In the genomic region with DNA sequence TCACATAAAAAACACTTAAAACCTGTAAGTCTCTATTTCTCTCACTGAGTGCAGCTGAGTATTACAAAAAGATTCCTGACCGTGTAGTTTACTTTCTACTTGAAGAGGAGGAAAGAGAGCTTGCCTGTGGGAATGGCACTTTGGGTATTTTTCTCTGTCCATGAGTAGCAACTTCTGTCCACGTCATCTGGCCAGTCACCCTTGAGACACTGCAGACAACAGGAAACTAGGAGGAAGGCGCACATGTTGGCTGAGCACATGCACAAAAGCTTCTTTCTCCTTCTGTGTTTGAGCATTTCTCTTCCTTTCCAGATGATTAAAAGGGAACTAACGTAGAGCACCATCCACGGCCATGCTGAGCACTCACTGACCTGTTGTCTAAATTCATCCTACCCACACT, we compare ENCODE assay signal across 9 cellular contexts. TPM values are rescaled to one million over a fixed set of nuclear protein-coding genes. Genes with fewer than 3 reads are reported as not detected.
DNase-seq lines count a peak whose midpoint lies in the region; ATAC-seq, FAIRE-seq and TF ChIP-seq lines count a peak whose summit lies in the region.
"Had no signal": no experiment of that assay in that cellular context is flagged by ENCODE, and none has a peak within 500 bp of the region (broad histone marks: within the 10 kb centered on the region; RNA-seq: fewer than 3 reads in every experiment).

No MANE protein-coding gene starts in this region.

- intact Hi-C loops in Right ventricle myocardium inferior (cut with DNase I) (no loop called here), cardiac septum (cut with DNase I) (no loop called here), left lung (cut with DNase I) (no loop called here), vagina (cut with DNase I) (no loop called here), posterior vena cava (cut with DNase I) (no loop called here)

- TF ChIP-seq CTCF in astrocyte (IDR thresholded peaks at IDR 0.05; ENCODE audit: insufficient read depth, low read depth, low read length) (no peak), left lung (IDR thresholded peaks at IDR 0.05) (no peak), vagina (IDR thresholded peaks at IDR 0.05) (no peak)

- H3K4me2 ChIP-seq in astrocyte (ENCODE audit: low read length): peak overlapping the region; percentile 34

- no peak overlapping the region for H3K4me3 ChIP-seq in astrocyte (ENCODE audit: insufficient read depth, low read depth, low read length)
- H3K4me3 ChIP-seq in left lung: no peak overlapping the region
- no peak overlapping the region for H3K4me3 ChIP-seq in vagina

- H3K27ac ChIP-seq in astrocyte (ENCODE audit: low read depth, low read length): peak overlapping the region; percentile 6
- peak overlapping the region; percentile 69 to 77 for H3K27ac ChIP-seq in left lung
- H3K27ac ChIP-seq in vagina: peak overlapping the region; percentile 10

- TF ChIP-seq POLR2A in vagina (IDR thresholded peaks at IDR 0.05): no peak

- H3K4me1 Mint-ChIP-seq in astrocyte (ENCODE audit: low read depth, unreplicated experiment): peaks cover 8% of the 10 kb centered on the region

- ATAC-seq in Right ventricle myocardium inferior (peak; percentile 73), left lung (peak; percentile 77), GM21786 (IDR thresholded peaks at IDR 0.05; ENCODE audit: unreplicated experiment) (no peak), GM18858 (IDR thresholded peaks at IDR 0.05; ENCODE audit: unreplicated experiment) (no peak)

- H3K27me3 ChIP-seq in astrocyte (ENCODE audit: insufficient read depth, low read length) (no peaks in the 10 kb centered on the region), left lung (no peaks in the 10 kb centered on the region), vagina (no peaks in the 10 kb centered on the region)

- H3K36me3 Mint-ChIP-seq in astrocyte (ENCODE audit: low read depth, unreplicated experiment): peaks cover 2% of the 10 kb centered on the region

- DNase-seq in Right ventricle myocardium inferior (ENCODE audit: missing footprints) (no peak), cardiac septum (ENCODE audit: low spot score) (no peak), astrocyte (ENCODE audit: low read depth) (peak; percentile 80), left lung (peak in 1 of 2 donors; percentile 75), vagina (ENCODE audit: extremely low spot score in 2 of 2) (no peak), posterior vena cava (ENCODE audit: low spot score) (no peak)
- DNase-seq: activated gamma-delta T cell had no signal

- no peak overlapping the region for H3K4me3 Mint-ChIP-seq in astrocyte (ENCODE audit: unreplicated experiment)

- H3K9ac ChIP-seq in astrocyte (ENCODE audit: low read length): peak overlapping the region; percentile 33

- no peaks in the 10 kb centered on the region for H3K9me3 ChIP-seq in astrocyte (ENCODE audit: insufficient read depth, low read depth, low read length)
- H3K9me3 ChIP-seq in left lung: no peaks in the 10 kb centered on the region
- no peaks in the 10 kb centered on the region for H3K9me3 ChIP-seq in vagina

- FAIRE-seq in astrocyte (lab: Jason Lieb, UNC): peak; percentile 69

- H2AFZ ChIP-seq in astrocyte (ENCODE audit: low read depth, low read length): peak overlapping the region; percentile 6

- peak overlapping the region; percentile 2 for H3K27ac Mint-ChIP-seq in astrocyte (ENCODE audit: unreplicated experiment)

- H3K36me3 ChIP-seq in astrocyte (ENCODE audit: insufficient read depth, low read length) (no peaks in the 10 kb centered on the region), left lung (peaks cover 0 to 84% of the 10 kb centered on the region in 2 donors), vagina (peaks cover 0 to 54% of the 10 kb centered on the region in 2 donors)

- no peaks in the 10 kb centered on the region for H4K20me1 ChIP-seq in astrocyte (ENCODE audit: insufficient read depth, low read length)

- H3K4me1 ChIP-seq in astrocyte (ENCODE audit: insufficient read depth, low read length) (peaks cover 15% of the 10 kb centered on the region), left lung (peaks cover 15 to 61% of the 10 kb centered on the region in 2 donors), vagina (peaks cover 32% of the 10 kb centered on the region)

- peaks cover 2% of the 10 kb centered on the region for H3K9me3 Mint-ChIP-seq in astrocyte (ENCODE audit: unreplicated experiment)

- no peaks in the 10 kb centered on the region for H3K79me2 ChIP-seq in astrocyte (ENCODE audit: insufficient read depth, low read length)

- H3K27me3 Mint-ChIP-seq in astrocyte (ENCODE audit: low read depth, unreplicated experiment): peaks cover 4% of the 10 kb centered on the region

RNA-seq across cellular contexts. Expression of a gene that starts 19.7 kb away (rescaled TPM):
- total RNA-seq in Right ventricle myocardium inferior (2.2 TPM), cardiac septum (1.3 TPM), astrocyte (5.5 and 5.8 TPM in 2 replicates), left lung (1 to 10 TPM; 5.2 to 6.0 TPM), vagina (28.0 TPM), posterior vena cava (1 to 10 TPM; 3.9 to 5.9 TPM)

Comparison
In these comparisons a context has a peak if more than half of its experiments do, and no peak if none do; other contexts are left out.
1. ATAC-seq: peak in Right ventricle myocardium inferior (single experiment) and left lung (single experiment); none in GM21786 (single experiment) and GM18858 (single experiment).
2. H3K27ac ChIP-seq: peak in every context shown above with its lines; median percentile 73 in left lung; 10 in vagina; 6 in astrocyte.